ENCODE assay signal across 1 cellular context in the genomic region with DNA sequence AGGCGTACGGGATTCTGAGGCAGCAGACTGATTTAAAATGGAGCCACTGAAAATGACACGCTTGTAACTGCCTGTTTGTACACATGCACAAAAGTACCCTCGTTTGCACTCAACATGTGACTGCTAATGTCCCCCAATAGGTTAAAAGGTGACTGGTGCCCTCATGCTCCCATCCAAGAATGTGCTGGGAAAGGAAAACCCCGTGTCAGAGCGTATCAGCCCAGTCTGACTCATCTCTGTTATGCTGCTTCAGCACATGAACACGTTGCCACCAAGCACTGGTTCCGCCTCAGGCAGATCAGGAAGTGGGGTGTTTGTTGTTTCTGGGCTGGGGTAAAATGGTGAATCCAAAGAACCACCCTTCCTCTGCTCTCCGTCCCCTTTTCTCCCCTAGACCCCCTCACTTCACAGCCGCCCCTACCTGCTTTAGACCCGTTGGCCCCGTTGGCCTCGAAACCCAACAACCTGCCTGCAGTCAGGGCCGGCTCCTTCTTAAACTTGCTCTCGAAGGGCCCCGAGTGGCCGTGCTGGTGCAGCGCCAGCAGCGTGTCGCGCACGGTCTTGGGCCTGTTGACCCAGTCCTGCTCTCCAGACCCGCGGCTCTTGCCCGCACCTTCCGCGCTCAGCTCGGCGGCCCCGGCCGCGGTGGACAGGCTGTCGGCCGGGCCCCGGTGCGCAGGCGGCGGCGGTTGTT.
TF ChIP-seq lines count a peak whose summit lies in the region.

No MANE protein-coding gene starts in this region.

TF ChIP-seq in HepG2, 621 proteins besides CTCF, POLR2A, EP300 and RAD21 (continued from another document and continues in another):
- TF ChIP-seq, protein P1, sequence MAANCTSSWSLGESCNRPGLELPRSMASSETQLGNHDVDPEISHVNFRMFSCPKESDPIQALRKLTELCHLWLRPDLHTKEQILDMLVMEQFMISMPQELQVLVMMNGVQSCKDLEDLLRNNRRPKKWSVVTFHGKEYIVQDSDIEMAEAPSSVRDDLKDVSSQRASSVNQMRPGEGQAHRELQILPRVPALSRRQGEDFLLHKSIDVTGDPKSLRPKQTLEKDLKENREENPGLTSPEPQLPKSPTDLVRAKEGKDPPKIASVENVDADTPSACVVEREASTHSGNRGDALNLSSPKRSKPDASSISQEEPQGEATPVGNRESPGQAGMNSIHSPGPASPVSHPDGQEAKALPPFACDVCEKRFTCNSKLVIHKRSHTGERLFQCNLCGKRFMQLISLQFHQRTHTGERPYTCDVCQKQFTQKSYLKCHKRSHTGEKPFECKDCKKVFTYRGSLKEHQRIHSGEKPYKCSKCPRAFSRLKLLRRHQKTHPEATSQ (CRISPR knock-in tag; IDR thresholded peaks at IDR 0.05; ENCODE audit: borderline replicate concordance): no peak
- TF ChIP-seq RORA (CRISPR knock-in tag; IDR thresholded peaks at IDR 0.05): no peak
- peak; percentile 93; the same call in 1 of the 2 replicates for TF ChIP-seq FOXK1 (CRISPR knock-in tag; IDR thresholded peaks at IDR 0.05; ENCODE audit: borderline replicate concordance, low read depth)
- no peak for TF ChIP-seq ZBTB40 (IDR thresholded peaks at IDR 0.05)
- TF ChIP-seq ZBTB40 (CRISPR knock-in tag; IDR thresholded peaks at IDR 0.05): peak; percentile 70; the same call in 1 of the 2 replicates
- TF ChIP-seq ZKSCAN1 (IDR thresholded peaks at IDR 0.05; ENCODE audit: low read length): no peak
- no peak for TF ChIP-seq ZNF280D (CRISPR knock-in tag; IDR thresholded peaks at IDR 0.05)
- TF ChIP-seq, protein P2, sequence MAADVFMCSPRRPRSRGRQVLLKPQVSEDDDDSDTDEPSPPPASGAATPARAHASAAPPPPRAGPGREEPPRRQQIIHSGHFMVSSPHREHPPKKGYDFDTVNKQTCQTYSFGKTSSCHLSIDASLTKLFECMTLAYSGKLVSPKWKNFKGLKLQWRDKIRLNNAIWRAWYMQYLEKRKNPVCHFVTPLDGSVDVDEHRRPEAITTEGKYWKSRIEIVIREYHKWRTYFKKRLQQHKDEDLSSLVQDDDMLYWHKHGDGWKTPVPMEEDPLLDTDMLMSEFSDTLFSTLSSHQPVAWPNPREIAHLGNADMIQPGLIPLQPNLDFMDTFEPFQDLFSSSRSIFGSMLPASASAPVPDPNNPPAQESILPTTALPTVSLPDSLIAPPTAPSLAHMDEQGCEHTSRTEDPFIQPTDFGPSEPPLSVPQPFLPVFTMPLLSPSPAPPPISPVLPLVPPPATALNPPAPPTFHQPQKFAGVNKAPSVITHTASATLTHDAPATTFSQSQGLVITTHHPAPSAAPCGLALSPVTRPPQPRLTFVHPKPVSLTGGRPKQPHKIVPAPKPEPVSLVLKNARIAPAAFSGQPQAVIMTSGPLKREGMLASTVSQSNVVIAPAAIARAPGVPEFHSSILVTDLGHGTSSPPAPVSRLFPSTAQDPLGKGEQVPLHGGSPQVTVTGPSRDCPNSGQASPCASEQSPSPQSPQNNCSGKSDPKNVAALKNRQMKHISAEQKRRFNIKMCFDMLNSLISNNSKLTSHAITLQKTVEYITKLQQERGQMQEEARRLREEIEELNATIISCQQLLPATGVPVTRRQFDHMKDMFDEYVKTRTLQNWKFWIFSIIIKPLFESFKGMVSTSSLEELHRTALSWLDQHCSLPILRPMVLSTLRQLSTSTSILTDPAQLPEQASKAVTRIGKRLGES (CRISPR knock-in tag; IDR thresholded peaks at IDR 0.05; ENCODE audit: borderline replicate concordance): peak; percentile 65; the same call in 1 of the 2 replicates
- peak; percentile 79 for TF ChIP-seq HNRNPK (IDR thresholded peaks at IDR 0.05; ENCODE audit: low read depth, low read length, poor library complexity, severe bottlenecking)
- 0 out of 2 replicates have a peak, but pooled peaks have one; percentile 75 for TF ChIP-seq PCBP1 (IDR thresholded peaks at IDR 0.05; ENCODE audit: borderline replicate concordance, low read depth, low read length)
- TF ChIP-seq KDM3A (CRISPR knock-in tag; IDR thresholded peaks at IDR 0.05; ENCODE audit: low read depth): no peak
- no peak; the same call in 1 of the 2 replicates for TF ChIP-seq ZNF3 (CRISPR knock-in tag; IDR thresholded peaks at IDR 0.05)
- TF ChIP-seq ZNF772 (CRISPR knock-in tag; IDR thresholded peaks at IDR 0.05): no peak; the same call in 1 of the 2 replicates
- TF ChIP-seq, protein P3, sequence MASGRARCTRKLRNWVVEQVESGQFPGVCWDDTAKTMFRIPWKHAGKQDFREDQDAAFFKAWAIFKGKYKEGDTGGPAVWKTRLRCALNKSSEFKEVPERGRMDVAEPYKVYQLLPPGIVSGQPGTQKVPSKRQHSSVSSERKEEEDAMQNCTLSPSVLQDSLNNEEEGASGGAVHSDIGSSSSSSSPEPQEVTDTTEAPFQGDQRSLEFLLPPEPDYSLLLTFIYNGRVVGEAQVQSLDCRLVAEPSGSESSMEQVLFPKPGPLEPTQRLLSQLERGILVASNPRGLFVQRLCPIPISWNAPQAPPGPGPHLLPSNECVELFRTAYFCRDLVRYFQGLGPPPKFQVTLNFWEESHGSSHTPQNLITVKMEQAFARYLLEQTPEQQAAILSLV (CRISPR knock-in tag; IDR thresholded peaks at IDR 0.05; ENCODE audit: borderline replicate concordance): 0 out of 2 replicates have a peak, but pooled peaks have one; percentile 11
- TF ChIP-seq HNRNPH1 (optimal IDR thresholded peaks at IDR 0.05; ENCODE audit: low read depth, low read length): peak; percentile 87
- no peak for TF ChIP-seq CCAR2 (optimal IDR thresholded peaks at IDR 0.05; ENCODE audit: low read depth, low read length)
- TF ChIP-seq CC2D1A (CRISPR knock-in tag; IDR thresholded peaks at IDR 0.05): no peak
- peak; percentile 88 for TF ChIP-seq ZNF605 (CRISPR knock-in tag; IDR thresholded peaks at IDR 0.05)
- TF ChIP-seq DNMT1 (CRISPR knock-in tag; IDR thresholded peaks at IDR 0.05): 0 out of 2 replicates have a peak, but pooled peaks have one; percentile 49
- TF ChIP-seq NRL (CRISPR knock-in tag; IDR thresholded peaks at IDR 0.05; ENCODE audit: borderline replicate concordance): peak; percentile 90
- no peak; the same call in 1 of the 2 replicates for TF ChIP-seq MED13 (CRISPR knock-in tag; IDR thresholded peaks at IDR 0.05)
- peak; percentile 47; the same call in 1 of the 2 replicates for TF ChIP-seq MTA1 (CRISPR knock-in tag; IDR thresholded peaks at IDR 0.05; ENCODE audit: borderline replicate concordance)
- TF ChIP-seq ZEB1 (IDR thresholded peaks at IDR 0.05; ENCODE audit: insufficient replicate concordance, low read depth): no peak
- TF ChIP-seq ZBTB7B (CRISPR knock-in tag; IDR thresholded peaks at IDR 0.05): 0 out of 2 replicates have a peak, but pooled peaks have one; percentile 47
- no peak for TF ChIP-seq BORCS8-MEF2B (CRISPR knock-in tag; IDR thresholded peaks at IDR 0.05)
- no peak; the same call in 1 of the 2 replicates for TF ChIP-seq ZSCAN30 (CRISPR knock-in tag; IDR thresholded peaks at IDR 0.05)
- TF ChIP-seq HNRNPUL1 (IDR thresholded peaks at IDR 0.05; ENCODE audit: low read depth, low read length): no peak
- 0 out of 2 replicates have a peak, but pooled peaks have one; percentile 50 for TF ChIP-seq MAFG (CRISPR knock-in tag; IDR thresholded peaks at IDR 0.05)
- no peak for TF ChIP-seq ZBTB49 (CRISPR knock-in tag; IDR thresholded peaks at IDR 0.05; ENCODE audit: borderline replicate concordance)
- TF ChIP-seq ZNF784 (CRISPR knock-in tag; IDR thresholded peaks at IDR 0.05; ENCODE audit: borderline replicate concordance): no peak
- TF ChIP-seq ZNF24 (IDR thresholded peaks at IDR 0.05): no peak
- TF ChIP-seq ZFP90 (CRISPR knock-in tag; IDR thresholded peaks at IDR 0.05; ENCODE audit: borderline replicate concordance): no peak; the same call in 1 of the 2 replicates
- peak; percentile 82 for TF ChIP-seq ZNF34 (CRISPR knock-in tag; IDR thresholded peaks at IDR 0.05; ENCODE audit: borderline replicate concordance)
